ENCODE assay signal across 8 cellular contexts in the genomic region with DNA sequence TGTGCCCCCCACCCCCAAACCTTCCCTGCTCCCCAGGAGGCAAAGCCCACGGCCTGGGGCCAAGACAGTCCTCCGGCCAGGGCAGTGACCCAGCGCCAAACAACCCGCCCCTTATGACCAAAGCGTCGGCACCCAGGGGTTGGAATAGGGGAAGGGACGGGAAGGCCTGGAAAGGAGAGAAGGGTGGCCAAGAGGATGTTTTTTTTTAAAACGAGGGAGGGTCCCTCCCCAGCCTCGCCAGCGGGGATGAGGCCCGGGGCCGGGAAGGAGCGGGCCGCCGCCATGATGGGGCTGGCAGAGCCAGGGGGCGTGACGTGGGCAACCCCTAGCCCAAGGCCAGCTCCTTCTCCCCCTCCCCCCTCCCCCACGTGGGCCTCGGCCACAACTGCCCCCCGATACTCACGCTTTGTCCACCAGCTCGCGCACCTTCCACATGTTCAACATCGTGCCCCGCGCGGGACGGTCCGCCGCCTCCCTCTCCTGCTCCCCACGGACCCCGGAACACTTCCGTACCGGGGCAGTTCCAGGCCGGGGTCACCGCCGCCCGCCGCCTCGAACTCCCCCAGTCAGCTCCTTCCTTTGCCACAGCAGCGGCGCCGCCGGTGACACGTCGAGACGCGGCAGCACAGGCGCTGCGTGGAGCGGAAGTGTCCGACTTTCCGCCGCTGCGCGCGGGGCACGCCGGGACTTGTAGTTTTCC. TPM values are rescaled to one million over a fixed set of nuclear protein-coding genes. Genes with fewer than 3 reads are reported as not detected.
DNase-seq lines count a peak whose midpoint lies in the region; ATAC-seq, FAIRE-seq and TF ChIP-seq lines count a peak whose summit lies in the region.

Gene CLINT1 (minus strand): TSS at position 619 of the 700 bp plus-strand sequence. CDS start 175 bp downstream, at position 444.

- no peaks in the 10 kb centered on the region for H3K36me3 ChIP-seq in keratinocyte (ENCODE audit: control insufficient read depth in 2 of 2, extremely low read depth in 1 of 2, insufficient read depth in 2 of 2, low read length in 2 of 2)

- no peaks in the 10 kb centered on the region for H3K9me1 ChIP-seq in keratinocyte (ENCODE audit: control insufficient read depth, extremely low read depth, insufficient read depth, low read length)

- H3K4me3 ChIP-seq in keratinocyte (ENCODE audit: control insufficient read depth in 2 of 3, extremely low read depth in 1 of 3, insufficient read depth in 2 of 3, low read depth in 1 of 3, low read length in 3 of 3), result peak within 1 kb of the TSS; percentile 78 to 98 (median 79)

- no peaks in the 10 kb centered on the region for H3K9me3 ChIP-seq in keratinocyte (ENCODE audit: control insufficient read depth, low read depth, low read length)

- H3K9ac ChIP-seq in keratinocyte (ENCODE audit: control insufficient read depth, extremely low read depth, insufficient read depth, low read length), result peak within 1 kb of the TSS; percentile 83

- H4K20me1 ChIP-seq in keratinocyte (ENCODE audit: control insufficient read depth, extremely low read depth, insufficient read depth, low read length), result peaks cover 6% of the 10 kb centered on the region

- H2AFZ ChIP-seq in keratinocyte (ENCODE audit: control insufficient read depth, low read length), result peak within 1 kb of the TSS; percentile 72

- H3K27ac ChIP-seq in keratinocyte (ENCODE audit: control insufficient read depth, insufficient read depth, low read length), result peak within 1 kb of the TSS; percentile 70

- FAIRE-seq in keratinocyte (lab: Jason Lieb, UNC), result peak; percentile 52

- peak within 1 kb of the TSS; percentile 95 for H3K4me2 ChIP-seq in keratinocyte (ENCODE audit: control insufficient read depth, extremely low read depth, insufficient read depth, low read depth, low read length)

- TF ChIP-seq CTCF in keratinocyte (optimal IDR thresholded peaks at IDR 0.05 in 1 of 3, IDR thresholded peaks at IDR 0.05 in 1 of 3, conservative IDR thresholded peaks at IDR 0.05 in 1 of 3; ENCODE audit: extremely low read depth in 1 of 3, insufficient read depth in 2 of 3, low read length in 3 of 3), result no peak

- DNase-seq in AG08395 (ENCODE audit: low spot score) (peak; percentile 90), NCI-H460 (ENCODE audit: extremely low read depth, low read depth) (peak; percentile 84), cerebellum (ENCODE audit: low spot score) (peak; percentile 89), keratinocyte (ENCODE audit: low read depth, low spot score) (no peak)
- DNase-seq in activated CD4-positive, alpha-beta T cell treated with anti-CD3 and anti-CD28 coated beads for 24 hours (ENCODE audit: low read depth in 2 of 2), result peak; percentile 78 to 82
- DNase-seq in stimulated activated CD4-positive, alpha-beta T cell treated with anti-CD3 and anti-CD28 coated beads, Interleukin-15, amount 100 ng/mL, for 1 hour (ENCODE audit: low read depth in 1 of 2, low spot score in 1 of 2), result peak; percentile 69 to 82

- peaks cover 52% of the 10 kb centered on the region for H3K79me2 ChIP-seq in keratinocyte (ENCODE audit: control insufficient read depth, insufficient read depth, low read length)

- H3K4me1 ChIP-seq in keratinocyte (ENCODE audit: control insufficient read depth, extremely low read depth, insufficient read depth, low read length), result peaks cover 7% of the 10 kb centered on the region

- peak; percentile 48 for ATAC-seq in HG03280 (IDR thresholded peaks at IDR 0.05; ENCODE audit: unreplicated experiment)

- no peaks in the 10 kb centered on the region for H3K27me3 ChIP-seq in keratinocyte (ENCODE audit: control insufficient read depth, extremely low read depth, insufficient read depth, low read length)

- dilution Hi-C loops in keratinocyte (cut with MboI; ENCODE audit: extremely low pct_ligation_motif_present, low sequenced_read_pairs), result no loop called here

- in situ Hi-C loops in GM18951 (cut with MboI; ENCODE audit: low sequenced_read_pairs, unreplicated experiment), result no loop called here

- TF ChIP-seq POLR2A in GM18951 (IDR thresholded peaks at IDR 0.05; ENCODE audit: extremely low read depth, insufficient read depth, insufficient read length), result peak; percentile 70

RNA-seq across cellular contexts. Expression of gene CLINT1, which starts in this region (rescaled TPM):
- 80.4 and 103 TPM in 2 replicates for total RNA-seq in NCI-H460 (2014; rRNA removed; shearing (Covaris generic))
- 196 and 233 TPM in 2 replicates for polyA plus RNA-seq in NCI-H460 (2014; cell fraction: nucleus; rRNA removed)
- 62.7 TPM for total RNA-seq in cerebellum
- polyA plus RNA-seq in keratinocyte, result 105 to 143 TPM (median 112 TPM) in 3 replicates
- 75.7 TPM for polyA plus RNA-seq in keratinocyte (2011; ENCODE audit: low read depth)
- polyA plus RNA-seq in keratinocyte (2011; cell fraction: cytosol; rRNA removed), result 79.2 and 97.0 TPM in 2 replicates
- polyA plus RNA-seq in keratinocyte (2011; cell fraction: nucleus; rRNA removed), result 179 and 211 TPM in 2 replicates
- 59.0 and 62.3 TPM in 2 replicates for polyA plus RNA-seq in keratinocyte (2012; ENCODE audit: low replicate concordance)
- 232 to 312 TPM (median 239 TPM) in 3 replicates for polyA minus RNA-seq in keratinocyte
- polyA minus RNA-seq in keratinocyte (2011; cell fraction: cytosol; rRNA and poly(A)+ RNA removed), result 71.9 TPM
- 68.0 and 102 TPM in 2 replicates for polyA minus RNA-seq in keratinocyte (2011; cell fraction: nucleus; rRNA and poly(A)+ RNA removed)
